ENCODE assay signal across 8 cellular contexts in genomic region chr19:17719730-17720486, GRCh38. TPM values are rescaled to one million over a fixed set of nuclear protein-coding genes. Genes with fewer than 3 reads are reported as not detected.
DNase-seq lines count a peak whose midpoint lies in the region; ATAC-seq, FAIRE-seq and TF ChIP-seq lines count a peak whose summit lies in the region.

No MANE protein-coding gene starts in this region.

- ATAC-seq in GM19372 (IDR thresholded peaks at IDR 0.05; ENCODE audit: low read depth, unreplicated experiment), result peak; percentile 11

- no peak for FAIRE-seq in small intestine (lab: Jason Lieb, UNC)

- BruUV-seq in A673 (replicated peaks; lab: Mats Ljungman, UMichigan), result no TSS peak

- no peak for TF ChIP-seq CTCF in A673 (conservative IDR thresholded peaks at IDR 0.05; ENCODE audit: low read depth, low read length)

- H3K4me3 ChIP-seq in A673 (ENCODE audit: low read depth, low read length, poor library complexity, severe bottlenecking), result peak overlapping the region; percentile 94
- peak overlapping the region; percentile 68 for H3K4me3 ChIP-seq in iPS DF 6.9 (ENCODE audit: low read length)
- H3K4me3 ChIP-seq in small intestine (ENCODE audit: low read depth in 1 of 2, low read length in 2 of 2), result peak overlapping the region; percentile 86 to 99

- peaks cover 9% of the 10 kb centered on the region for H3K4me1 ChIP-seq in A673 (ENCODE audit: insufficient read depth, low read length, poor library complexity, severe bottlenecking)
- peaks cover 10% of the 10 kb centered on the region for H3K4me1 ChIP-seq in iPS DF 6.9 (ENCODE audit: control insufficient read depth, insufficient read depth, low read length)
- peaks cover 7 to 8% of the 10 kb centered on the region in 2 donors for H3K4me1 ChIP-seq in small intestine (ENCODE audit: control insufficient read depth in 2 of 2, insufficient read depth in 1 of 2, low read depth in 1 of 2, low read length in 1 of 2)

- DNase-seq in A673 (ENCODE audit: low spot score) (no peak), NCI-H1105 treated with DMSO at 0.1 percent for 48 hours (lab: John Stamatoyannopoulos, UW) (peak; percentile 63), iPS DF 6.9 (ENCODE audit: low read depth, low spot score) (no peak), small intestine (peak; percentile 70), NCI-H187 (lab: John Stamatoyannopoulos, UW) (no peak), hepatic stellate cell (ENCODE audit: low spot score) (no peak)
- peak; percentile 82 for DNase-seq in activated effector memory CD4-positive, alpha-beta T cell treated with anti-CD3 and anti-CD28 coated beads, Interleukin-2, amount 50 U/mL, for 16 hours

- no peaks in the 10 kb centered on the region for H3K9me3 ChIP-seq in A673 (ENCODE audit: low read depth, low read length, poor library complexity, severe bottlenecking)
- H3K9me3 ChIP-seq in iPS DF 6.9 (ENCODE audit: control insufficient read depth, insufficient read depth, low read length), result no peaks in the 10 kb centered on the region
- no peaks in the 10 kb centered on the region for H3K9me3 ChIP-seq in small intestine (ENCODE audit: control insufficient read depth, low read depth)

- CTCF ChIA-PET in A673 (lab: Charles Lee), result no interaction called here

- WGBS in iPS DF 6.9 (ENCODE audit: insufficient coverage, insufficient read length), result no CpG with 5 or more reads among the region's 39 CpGs
- WGBS in small intestine, 3 donors, result 1 to 3% (median 3%) methylated on average over 34 to 39 of the region's 39 CpGs

- no peaks in the 10 kb centered on the region for H3K27me3 ChIP-seq in A673 (replicated peaks; ENCODE audit: insufficient read depth, low read depth, low read length, poor library complexity)
- H3K27me3 ChIP-seq in iPS DF 6.9 (ENCODE audit: control insufficient read depth, insufficient read depth, low read length), result no peaks in the 10 kb centered on the region
- H3K27me3 ChIP-seq in small intestine (ENCODE audit: control insufficient read depth in 2 of 2, insufficient read depth in 2 of 2, low read length in 2 of 2), result no peaks in the 10 kb centered on the region

- H3K36me3 ChIP-seq in A673 (ENCODE audit: insufficient read depth, low read length, poor library complexity, severe bottlenecking), result peaks cover 30% of the 10 kb centered on the region
- peaks cover 13% of the 10 kb centered on the region for H3K36me3 ChIP-seq in iPS DF 6.9 (ENCODE audit: control insufficient read depth, insufficient read depth, low read length)
- peaks cover 0 to 3% of the 10 kb centered on the region in 2 donors for H3K36me3 ChIP-seq in small intestine (ENCODE audit: control insufficient read depth in 2 of 2, insufficient read depth in 2 of 2, low read length in 2 of 2)

- POLR2A ChIA-PET in A673 (lab: Charles Lee; ENCODE audit: low non-redundant PET), result interaction anchor here (0.5 to 0.7 kb wide), 3 partner anchors 33 to 84 kb away, joined by 3 to 4 read pairs (median 4); no protein-coding TSS in a partner anchor

- H3K27ac ChIP-seq in A673 (ENCODE audit: low read depth, low read length, poor library complexity, severe bottlenecking), result peak overlapping the region; percentile 72
- H3K27ac ChIP-seq in iPS DF 6.9 (ENCODE audit: low read length), result no peak overlapping the region
- H3K27ac ChIP-seq in small intestine (ENCODE audit: low read depth in 1 of 2, low read length in 1 of 2), result peak overlapping the region in 1 of 2 donors; percentile 79

- intact Hi-C loops in A673 (cut with micrococcal nuclease; ENCODE audit: unreplicated experiment), result no loop called here

RNA-seq across cellular contexts. Expression of gene MAP1S, which starts 0.6 kb away (rescaled TPM):
- total RNA-seq in A673 (2021), result 79.1 and 87.3 TPM in 2 replicates
- polyA plus RNA-seq in small intestine, result 10 to 100 TPM; 18.0 to 26.4 (median 24.3) TPM

RNA-seq across cellular contexts. Expression of gene FCHO1, which starts 31.4 kb away (rescaled TPM):
- 2.1 and 5.0 TPM in 2 replicates for total RNA-seq in A673 (2021)
- polyA plus RNA-seq in small intestine, result 1 to 10 TPM; 1.4 to 3.1 (median 2.4) TPM

RNA-seq across cellular contexts. Expression of gene UNC13A, which starts 31.8 kb away (rescaled TPM):
- 5.8 and 6.8 TPM in 2 replicates for total RNA-seq in A673 (2021)
- polyA plus RNA-seq in small intestine, result 1 to 10 TPM in 1 of 3 donors, not detected in 2; 1.1 TPM

Comparison
In these comparisons a context has a peak if more than half of its experiments do, and no peak if none do; other contexts are left out.
1. DNase-seq: peak in NCI-H1105 treated with DMSO at 0.1 percent for 48 hours (single experiment), activated effector memory CD4-positive, alpha-beta T cell treated with anti-CD3 and anti-CD28 coated beads, Interleukin-2, amount 50 U/mL, for 16 hours (single experiment) and small intestine (single experiment); none in A673 (single experiment), iPS DF 6.9 (single experiment), NCI-H187 (0 of 2) and hepatic stellate cell (single experiment).
2. Peak in every context shown above with its lines, with median percentiles within 50 percentile points of each other: H3K4me3 ChIP-seq.